ENCODE assay signal across 9 cellular contexts in the genomic region with DNA sequence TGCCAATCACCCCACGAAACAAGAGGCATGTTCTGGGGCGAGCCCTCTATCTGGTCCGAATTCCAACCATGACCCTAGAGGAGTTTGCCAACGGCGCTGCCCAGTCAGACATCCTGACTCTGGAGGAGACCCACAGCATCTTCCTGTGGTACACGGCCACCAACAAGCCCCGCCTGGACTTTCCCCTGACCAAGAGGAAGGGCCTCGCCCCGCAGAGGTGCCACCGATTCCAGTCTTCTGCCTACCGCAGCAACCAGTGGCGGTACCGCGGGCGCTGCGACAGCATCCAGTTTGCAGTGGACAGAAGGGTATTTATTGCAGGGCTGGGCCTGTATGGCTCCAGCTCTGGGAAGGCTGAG. TPM values are rescaled to one million over a fixed set of nuclear protein-coding genes. Genes with fewer than 3 reads are reported as not detected.
DNase-seq lines count a peak whose midpoint lies in the region; ATAC-seq and TF ChIP-seq lines count a peak whose summit lies in the region.
"Had no signal": no experiment of that assay in that cellular context is flagged by ENCODE, and none has a peak within 500 bp of the region (broad histone marks: within the 10 kb centered on the region; RNA-seq: fewer than 3 reads in every experiment).

No MANE protein-coding gene starts in this region.

- H4K20me1 ChIP-seq in IMR-90 (ENCODE audit: insufficient read depth, low read length), result peaks cover 11% of the 10 kb centered on the region

- POLR2A ChIA-PET in CD8-positive, alpha-beta T cell (lab: Charles Lee), result interaction anchor here (1.0 to 2.4 kb wide), 2 partner anchors 51 to 64 kb away, joined by 4 to 22 read pairs; partner anchors contain the start of genes BRF1 and PACS2
- POLR2A ChIA-PET in IMR-90 (lab: Charles Lee; ENCODE audit: unreplicated experiment), result no interaction called here

- no peak overlapping the region for H3K9ac ChIP-seq in IMR-90 (ENCODE audit: low read depth, low read length)
- peak overlapping the region; percentile 30 for H3K9ac ChIP-seq in neuronal stem cell (ENCODE audit: low read depth, low read length, poor library complexity)

- H3K4me3 Mint-ChIP-seq in CD8-positive, alpha-beta T cell, result peak overlapping the region; percentile 78

- CTCF ChIA-PET in CD8-positive, alpha-beta T cell (lab: Charles Lee), result interaction anchor here (0.8 kb wide), 1 partner anchor 43 kb away, joined by 3 read pairs; no protein-coding TSS in a partner anchor
- CTCF ChIA-PET in IMR-90 (lab: Yijun Ruan, JAX), result no interaction called here

- H4K8ac ChIP-seq in IMR-90 (ENCODE audit: low read depth in 2 of 2, low read length in 2 of 2), result no peak overlapping the region
- no peak overlapping the region for H4K8ac ChIP-seq in neuronal stem cell (ENCODE audit: low read depth, low read length)

- no peak overlapping the region for H3K4me3 ChIP-seq in CD8-positive, alpha-beta T cell (ENCODE audit: low read depth, low read length)
- H3K4me3 ChIP-seq in IMR-90 (ENCODE audit: insufficient read depth, low read depth, low read length) (no peak overlapping the region), coronary artery (peak overlapping the region; percentile 98), neuronal stem cell (ENCODE audit: low read length in 2 of 2) (no peak overlapping the region)

- TF ChIP-seq POLR2A in IMR-90 (IDR thresholded peaks at IDR 0.05; ENCODE audit: low read depth, low read length), result no peak

- WGBS in IMR-90 (ENCODE audit: extremely low coverage in 2 of 2, insufficient read length in 1 of 2), 2 experiments, result 96% methylated on average over 5 of the region's 16 CpGs; no CpG with 5 or more reads in 1 of the 2 experiments
- no CpG with 5 or more reads among the region's 16 CpGs for WGBS in neuronal stem cell (ENCODE audit: extremely low coverage in 2 of 2, insufficient read length in 2 of 2, insufficient replicate concordance in 1 of 2), 2 donors

- DNase-seq in CD8-positive, alpha-beta T cell, result no peak
- DNase-seq in IMR-90, result no peak
- no peak for DNase-seq in coronary artery (ENCODE audit: low spot score)
- no peak for DNase-seq in neuronal stem cell (ENCODE audit: low spot score)
- no peak for DNase-seq in medulla oblongata (ENCODE audit: extremely low spot score)
- DNase-seq in UCSD-AML1 (lab: John Stamatoyannopoulos, UW; ENCODE audit: unreplicated experiment), result no peak
- DNase-seq: NCI-H1105 treated with DMSO at 0.1 percent for 48 hours had no signal

- H3K4me2 ChIP-seq in IMR-90 (ENCODE audit: low read depth, low read length) (no peak overlapping the region), neuronal stem cell (ENCODE audit: insufficient read depth, low read length, poor library complexity, severe bottlenecking) (no peak overlapping the region)

- H3K27ac Mint-ChIP-seq in CD8-positive, alpha-beta T cell, result no peak overlapping the region

- no peak for ATAC-seq in CD8-positive, alpha-beta T cell
- no peak for ATAC-seq in IMR-90 (ENCODE audit: low read depth)
- no peak for ATAC-seq in GM19455 (IDR thresholded peaks at IDR 0.05; ENCODE audit: unreplicated experiment)
- ATAC-seq: Panc1 had no signal

- TF ChIP-seq CTCF in CD8-positive, alpha-beta T cell (IDR thresholded peaks at IDR 0.05), result no peak
- TF ChIP-seq CTCF in IMR-90 (conservative IDR thresholded peaks at IDR 0.05; ENCODE audit: low read depth, low read length) (no peak), coronary artery (IDR thresholded peaks at IDR 0.05) (no peak)

- H3K36me3 ChIP-seq in CD8-positive, alpha-beta T cell (ENCODE audit: insufficient read depth, low read length), result no peaks in the 10 kb centered on the region
- H3K36me3 ChIP-seq in IMR-90 (ENCODE audit: control insufficient read depth, insufficient read depth, low read length) (peaks cover 38% of the 10 kb centered on the region), neuronal stem cell (replicated peaks in 1 of 2; ENCODE audit: control insufficient read depth in 2 of 2, insufficient read depth in 2 of 2, low read length in 2 of 2) (peaks cover 17 to 56% of the 10 kb centered on the region in 2 donors)

- intact Hi-C loops in CD8-positive, alpha-beta T cell (cut with DNase I, micrococcal nuclease), result no loop called here
- intact Hi-C loops in IMR-90 (cut with micrococcal nuclease), result no loop called here

- no peak overlapping the region for H2AK9ac ChIP-seq in IMR-90 (replicated peaks; ENCODE audit: low read depth, low read length, poor library complexity)

- no peaks in the 10 kb centered on the region for H3K9me3 ChIP-seq in CD8-positive, alpha-beta T cell (ENCODE audit: low read length)
- H3K9me3 ChIP-seq in IMR-90 (ENCODE audit: control insufficient read depth, insufficient read depth, low read length) (no peaks in the 10 kb centered on the region), neuronal stem cell (replicated peaks in 1 of 2; ENCODE audit: control insufficient read depth in 2 of 2, insufficient read depth in 1 of 2, low read depth in 1 of 2, low read length in 2 of 2) (no peaks in the 10 kb centered on the region)

- H3K18ac ChIP-seq in IMR-90 (ENCODE audit: low read depth, low read length) (no peak overlapping the region), neuronal stem cell (ENCODE audit: low read length) (no peak overlapping the region)

- no peak overlapping the region for H2BK20ac ChIP-seq in IMR-90 (ENCODE audit: low read depth, low read length)

- no peaks in the 10 kb centered on the region for H3K9me3 Mint-ChIP-seq in CD8-positive, alpha-beta T cell

- no peaks in the 10 kb centered on the region for H3K27me3 Mint-ChIP-seq in CD8-positive, alpha-beta T cell (ENCODE audit: low read depth)

- H3K27ac ChIP-seq in CD8-positive, alpha-beta T cell (ENCODE audit: low read depth, low read length), result no peak overlapping the region
- H3K27ac ChIP-seq in IMR-90 (ENCODE audit: insufficient read depth, low read length), result no peak overlapping the region
- H3K27ac ChIP-seq in coronary artery, result peak overlapping the region in 1 of 2 donors; percentile 100
- H3K27ac ChIP-seq in neuronal stem cell (replicated peaks; ENCODE audit: low read length), result no peak overlapping the region

- H4K91ac ChIP-seq in IMR-90 (ENCODE audit: insufficient read depth, low read depth, low read length) (no peak overlapping the region), neuronal stem cell (ENCODE audit: low read depth, low read length, poor library complexity) (no peak overlapping the region)

- no peak overlapping the region for H3K4ac ChIP-seq in IMR-90 (ENCODE audit: low read depth, low read length)
- H3K4ac ChIP-seq in neuronal stem cell (ENCODE audit: low read length), result no peak overlapping the region

- no peak overlapping the region for H2AFZ ChIP-seq in IMR-90 (replicated peaks; ENCODE audit: low read length, poor library complexity)
- H2AFZ ChIP-seq in neuronal stem cell (ENCODE audit: low read length), result no peak overlapping the region

- dilution Hi-C loops in IMR-90 (cut with HindIII; ENCODE audit: low sequenced_read_pairs, unreplicated experiment), result no loop called here

- peaks cover 19% of the 10 kb centered on the region; the same call in 1 of the 2 replicates for H3K9me1 ChIP-seq in IMR-90 (ENCODE audit: insufficient read depth, low read length)

- H4K5ac ChIP-seq in IMR-90 (ENCODE audit: low read depth, low read length), result no peak overlapping the region

- H2AK5ac ChIP-seq in IMR-90 (ENCODE audit: low read depth, low read length), result no peak overlapping the region
- no peak overlapping the region for H2AK5ac ChIP-seq in neuronal stem cell (ENCODE audit: low read depth, low read length)

- peaks cover 21% of the 10 kb centered on the region for H3K4me1 ChIP-seq in CD8-positive, alpha-beta T cell (ENCODE audit: insufficient read depth, low read length)
- H3K4me1 ChIP-seq in IMR-90 (ENCODE audit: control insufficient read depth, insufficient read depth, low read length), result peaks cover 9% of the 10 kb centered on the region
- peaks cover 0 to 7% of the 10 kb centered on the region in 2 donors for H3K4me1 ChIP-seq in neuronal stem cell (ENCODE audit: control insufficient read depth in 2 of 2, insufficient read depth in 1 of 2, low read depth in 1 of 2, low read length in 2 of 2)

- no peaks in the 10 kb centered on the region for H3K27me3 ChIP-seq in CD8-positive, alpha-beta T cell (ENCODE audit: insufficient read depth, low read length)
- H3K27me3 ChIP-seq in IMR-90 (ENCODE audit: control insufficient read depth, insufficient read depth, low read length) (no peaks in the 10 kb centered on the region), neuronal stem cell (ENCODE audit: control insufficient read depth in 3 of 3, insufficient read depth in 3 of 3, low read depth in 1 of 3, low read length in 3 of 3) (no peaks in the 10 kb centered on the region)

- H3K79me1 ChIP-seq in IMR-90 (ENCODE audit: low read depth in 1 of 2, low read length in 2 of 2) (peaks cover 41 to 63% of the 10 kb centered on the region in 2 experiments), neuronal stem cell (ENCODE audit: low read depth, low read length) (peaks cover 9% of the 10 kb centered on the region)

- no peak overlapping the region for H2BK15ac ChIP-seq in IMR-90 (ENCODE audit: low read depth, low read length)
- H2BK15ac ChIP-seq in neuronal stem cell (ENCODE audit: low read length), result no peak overlapping the region

- H2BK120ac ChIP-seq in IMR-90 (ENCODE audit: low read depth, low read length) (no peak overlapping the region), neuronal stem cell (ENCODE audit: low read depth, low read length) (no peak overlapping the region)

- no peak overlapping the region for H3K56ac ChIP-seq in IMR-90 (ENCODE audit: extremely low read depth, insufficient read depth, low read length)

- no peak overlapping the region for H3K14ac ChIP-seq in IMR-90 (replicated peaks; ENCODE audit: low read depth, low read length)
- no peak overlapping the region for H3K14ac ChIP-seq in neuronal stem cell (ENCODE audit: low read length)

- no peak overlapping the region for H2BK12ac ChIP-seq in neuronal stem cell (ENCODE audit: low read length)

- no peak for TF ChIP-seq RAD21 in IMR-90 (IDR thresholded peaks at IDR 0.05; ENCODE audit: low read length)

- H2BK5ac ChIP-seq in IMR-90 (ENCODE audit: low read depth, low read length, poor library complexity, severe bottlenecking) (no peak overlapping the region), neuronal stem cell (ENCODE audit: low read length) (no peak overlapping the region)

- H3K23ac ChIP-seq in IMR-90 (ENCODE audit: low read depth, low read length), result 0 out of 2 replicates have a peak overlapping the region, but pooled peaks have one; percentile 82
- H3K23ac ChIP-seq in neuronal stem cell (ENCODE audit: low read depth, low read length, poor library complexity), result no peak overlapping the region

- in situ Hi-C loops in IMR-90 (cut with MboI; ENCODE audit: low sequenced_read_pairs), result no loop called here

- TSS peak; percentile 79 for BruUV-seq in IMR-90 (replicated peaks; lab: Mats Ljungman, UMichigan)

- H3K4me1 Mint-ChIP-seq in CD8-positive, alpha-beta T cell (ENCODE audit: low read depth), result peaks cover 27% of the 10 kb centered on the region

- peaks cover 39% of the 10 kb centered on the region for H3K36me3 Mint-ChIP-seq in CD8-positive, alpha-beta T cell

RNA-seq across cellular contexts. Expression of gene BTBD6, which starts 1.7 kb away (rescaled TPM):
- total RNA-seq in CD8-positive, alpha-beta T cell, result 10 to 100 TPM; 34.1 to 34.4 TPM
- 31.4 and 43.9 TPM in 2 replicates for total RNA-seq in IMR-90 (2012; rRNA removed)
- polyA plus RNA-seq in IMR-90 (2012; rRNA removed), result 33.9 and 37.4 TPM in 2 replicates
- 41.8 and 43.5 TPM in 2 replicates for polyA plus RNA-seq in IMR-90 (2012; cell fraction: cytosol; rRNA removed)
- polyA plus RNA-seq in IMR-90 (2012; cell fraction: nucleus; rRNA removed; ENCODE audit: low replicate concordance), result 99.5 and 153 TPM in 2 replicates
- 10.8 TPM for polyA plus RNA-seq in neuronal stem cell (2013, experiment 1 of 2)
- polyA plus RNA-seq in neuronal stem cell (2013, experiment 2 of 2), result 10.4 TPM

RNA-seq across cellular contexts. Expression of gene BRF1, which starts 50.8 kb away (rescaled TPM):
- 10 to 100 TPM; 60.0 to 61.2 TPM for total RNA-seq in CD8-positive, alpha-beta T cell
- 12.4 and 13.3 TPM in 2 replicates for total RNA-seq in IMR-90 (2012; rRNA removed)
- polyA plus RNA-seq in IMR-90 (2012; rRNA removed), result 16.4 and 16.7 TPM in 2 replicates
- 13.5 and 19.0 TPM in 2 replicates for polyA plus RNA-seq in IMR-90 (2012; cell fraction: cytosol; rRNA removed)
- 44.2 and 86.6 TPM in 2 replicates for polyA plus RNA-seq in IMR-90 (2012; cell fraction: nucleus; rRNA removed; ENCODE audit: low replicate concordance)
- 14.0 TPM for polyA plus RNA-seq in neuronal stem cell (2013, experiment 1 of 2)
- 14.3 TPM for polyA plus RNA-seq in neuronal stem cell (2013, experiment 2 of 2)
